In genomic region chr19:1261512-1261862, GRCh38 we compare ENCODE assay signal across 8 cellular contexts. TPM values are rescaled to one million over a fixed set of nuclear protein-coding genes. Genes with fewer than 3 reads are reported as not detected.
DNase-seq lines count a peak whose midpoint lies in the region; ATAC-seq and TF ChIP-seq lines count a peak whose summit lies in the region.

No MANE protein-coding gene starts in this region.

- CTCF ChIA-PET in A673 (lab: Charles Lee): interaction anchor here (0.5 to 1.1 kb wide), 2 partner anchors 17 to 110 kb away, joined by 4 to 11 read pairs; no protein-coding TSS in a partner anchor
- CTCF ChIA-PET in HEK293 (lab: Yijun Ruan, JAX): interaction anchor here (1.0 to 11.3 kb wide), 2 partner anchors 9 to 17 kb away, joined by 3 to 299 read pairs; no protein-coding TSS in a partner anchor

- no TSS peak for BruUV-seq in A673 (replicated peaks; lab: Mats Ljungman, UMichigan)

- peaks cover 11% of the 10 kb centered on the region for H3K36me3 Mint-ChIP-seq in activated naive CD8-positive, alpha-beta T cell treated with anti-CD3 and anti-CD28 coated beads, Interleukin-2, amount 10 ng/mL, durations not matched to agents 7 days and 5 days

- H3K27ac Mint-ChIP-seq in activated naive CD8-positive, alpha-beta T cell treated with anti-CD3 and anti-CD28 coated beads, Interleukin-2, amount 10 ng/mL, durations not matched to agents 7 days and 5 days: peak overlapping the region; percentile 97

- peak overlapping the region in 4 of 5 donors; percentile 6 to 74 (median 73) for H3K9ac ChIP-seq in subcutaneous abdominal adipose tissue (ENCODE audit: low read length in 5 of 5)

- H3K36me3 ChIP-seq in A673 (ENCODE audit: insufficient read depth, low read length, poor library complexity, severe bottlenecking): peaks cover 16% of the 10 kb centered on the region
- peaks cover 9 to 17% of the 10 kb centered on the region in 2 experiments for H3K36me3 ChIP-seq in HEK293 (ENCODE audit: control insufficient read depth in 2 of 2, insufficient read depth in 1 of 2, low read length in 2 of 2)
- H3K36me3 ChIP-seq in kidney epithelial cell (ENCODE audit: control insufficient read depth, insufficient read depth, low read length): peaks cover 1% of the 10 kb centered on the region
- H3K36me3 ChIP-seq in subcutaneous abdominal adipose tissue (ENCODE audit: control insufficient read depth in 5 of 5, insufficient read depth in 5 of 5, low read length in 5 of 5): peaks cover 0 to 18% (median 10%) of the 10 kb centered on the region in 5 donors

- H3K9me3 ChIP-seq in A673 (ENCODE audit: low read depth, low read length, poor library complexity, severe bottlenecking) (no peaks in the 10 kb centered on the region), HEK293 (ENCODE audit: control insufficient read depth, insufficient read depth, low read depth, low read length) (no peaks in the 10 kb centered on the region), subcutaneous abdominal adipose tissue (ENCODE audit: control insufficient read depth in 5 of 5, low read length in 5 of 5) (peaks cover 0 to 2% (median 0%) of the 10 kb centered on the region in 5 donors)

- DNase-seq in A673 (ENCODE audit: low spot score) (peak; percentile 75), kidney epithelial cell (ENCODE audit: low read depth) (no peak), NCI-H187 (lab: John Stamatoyannopoulos, UW) (no peak), foreskin melanocyte (no peak), DMS153 treated with DMSO at 0.1 percent for 48 hours (lab: John Stamatoyannopoulos, UW; ENCODE audit: unreplicated experiment) (no peak)
- no peak for DNase-seq in activated naive CD8-positive, alpha-beta T cell treated with anti-CD3 and anti-CD28 coated beads, Interleukin-2, amount 10 ng/mL, durations not matched to agents 7 days and 5 days

- H3K4me1 ChIP-seq in A673 (ENCODE audit: insufficient read depth, low read length, poor library complexity, severe bottlenecking) (peaks cover 74% of the 10 kb centered on the region), HEK293 (ENCODE audit: control insufficient read depth, insufficient read depth, low read length) (peaks cover 28% of the 10 kb centered on the region), subcutaneous abdominal adipose tissue (ENCODE audit: control insufficient read depth in 5 of 5, insufficient read depth in 5 of 5, low read length in 5 of 5) (peaks cover 17 to 78% (median 68%) of the 10 kb centered on the region in 5 donors)

- H3K27me3 ChIP-seq in A673 (replicated peaks; ENCODE audit: insufficient read depth, low read depth, low read length, poor library complexity) (no peaks in the 10 kb centered on the region), kidney epithelial cell (ENCODE audit: control insufficient read depth, insufficient read depth, low read length) (no peaks in the 10 kb centered on the region), subcutaneous abdominal adipose tissue (ENCODE audit: control insufficient read depth in 5 of 5, insufficient read depth in 4 of 5, low read length in 5 of 5) (peaks cover 0 to 6% (median 0%) of the 10 kb centered on the region in 5 donors)

- TF ChIP-seq CTCF in A673 (conservative IDR thresholded peaks at IDR 0.05; ENCODE audit: low read depth, low read length): peak; percentile 42
- TF ChIP-seq CTCF in HEK293 (tag by site-specific recombination; IDR thresholded peaks at IDR 0.05): peak; percentile 34; the same call in 1 of the 2 replicates
- peak; percentile 19 for TF ChIP-seq CTCF in kidney epithelial cell (IDR thresholded peaks at IDR 0.05; ENCODE audit: insufficient read depth, low read length, poor library complexity, severe bottlenecking)

- POLR2A ChIA-PET in A673 (lab: Charles Lee; ENCODE audit: low non-redundant PET) (interaction anchor here (1.5 kb wide), 1 partner anchor 7 kb away, joined by 3 read pairs; the partner anchor contains the start of gene CIRBP), HEK293 (lab: Yijun Ruan, JAX) (interaction anchor here (0.5 to 10.8 kb wide), 6 partner anchors 5 to 1031 kb away, joined by 3 to 407 read pairs (median 10); partner anchors contain the start of gene CIRBP)
- POLR2A ChIA-PET in activated naive CD8-positive, alpha-beta T cell treated with anti-CD3 and anti-CD28 coated beads, Interleukin-2, amount 10 ng/mL, durations not matched to agents 7 days and 5 days (lab: Charles Lee): interaction anchor here (0.7 to 3.6 kb wide), 8 partner anchors 8 to 193 kb away, joined by 3 to 64 read pairs (median 5); partner anchors contain the start of genes CIRBP and MIDN

- H3K4me3 Mint-ChIP-seq in activated naive CD8-positive, alpha-beta T cell treated with anti-CD3 and anti-CD28 coated beads, Interleukin-2, amount 10 ng/mL, durations not matched to agents 7 days and 5 days: peak overlapping the region; percentile 98

- H3K9me3 Mint-ChIP-seq in activated naive CD8-positive, alpha-beta T cell treated with anti-CD3 and anti-CD28 coated beads, Interleukin-2, amount 10 ng/mL, durations not matched to agents 7 days and 5 days: no peaks in the 10 kb centered on the region

- intact Hi-C loops in A673 (cut with micrococcal nuclease; ENCODE audit: unreplicated experiment): no loop called here

- H3K4me3 ChIP-seq in A673 (ENCODE audit: low read depth, low read length, poor library complexity, severe bottlenecking): peak overlapping the region; percentile 82
- peak overlapping the region; percentile 55 for H3K4me3 ChIP-seq in HEK293 (ENCODE audit: low read depth, low read length)
- H3K4me3 ChIP-seq in kidney epithelial cell (ENCODE audit: low read depth, low read length): peak overlapping the region; percentile 76
- H3K4me3 ChIP-seq in subcutaneous abdominal adipose tissue (ENCODE audit: low read depth in 1 of 5, low read length in 5 of 5): peak overlapping the region; percentile 67 to 81 (median 72)

- H3K4me1 Mint-ChIP-seq in activated naive CD8-positive, alpha-beta T cell treated with anti-CD3 and anti-CD28 coated beads, Interleukin-2, amount 10 ng/mL, durations not matched to agents 7 days and 5 days: peaks cover 38% of the 10 kb centered on the region

- no peak for ATAC-seq in activated naive CD8-positive, alpha-beta T cell treated with anti-CD3 and anti-CD28 coated beads, Interleukin-2, amount 10 ng/mL, durations not matched to agents 7 days and 5 days (ENCODE audit: low read depth)

- H3K27ac ChIP-seq in A673 (ENCODE audit: low read depth, low read length, poor library complexity, severe bottlenecking) (peak overlapping the region; percentile 90), HEK293 (ENCODE audit: extremely low read depth, low read depth, low read length) (peak overlapping the region; percentile 68; the same call in 1 of the 2 replicates), subcutaneous abdominal adipose tissue (ENCODE audit: low read depth, low read length) (peak overlapping the region; percentile 86)

- H3K27me3 Mint-ChIP-seq in activated naive CD8-positive, alpha-beta T cell treated with anti-CD3 and anti-CD28 coated beads, Interleukin-2, amount 10 ng/mL, durations not matched to agents 7 days and 5 days: no peaks in the 10 kb centered on the region

TF ChIP-seq in HEK293, 187 proteins besides CTCF, POLR2A, EP300 and RAD21 (continues in another document):
- TF ChIP-seq ZNF366 (tag by site-specific recombination; conservative IDR thresholded peaks at IDR 0.05) (no peak), ZNF133 (tag by site-specific recombination; IDR thresholded peaks at IDR 0.05) (no peak), ZNF510 (tag by site-specific recombination; IDR thresholded peaks at IDR 0.05; ENCODE audit: insufficient replicate concordance) (no peak), PATZ1 (tag by site-specific recombination; IDR thresholded peaks at IDR 0.05) (no peak), ZBTB1 (tag by site-specific recombination; IDR thresholded peaks at IDR 0.05) (no peak), ZNF112 (tag by site-specific recombination; IDR thresholded peaks at IDR 0.05) (no peak), ZBTB20 (tag by site-specific recombination; IDR thresholded peaks at IDR 0.05) (no peak), ZNF558 (tag by site-specific recombination; IDR thresholded peaks at IDR 0.05) (no peak), ZNF335 (tag by site-specific recombination; conservative IDR thresholded peaks at IDR 0.05) (peak; percentile 57), ZNF621 (tag by site-specific recombination; IDR thresholded peaks at IDR 0.05) (no peak), ZNF23 (tag by site-specific recombination; IDR thresholded peaks at IDR 0.05; ENCODE audit: borderline replicate concordance) (no peak)

RNA-seq across cellular contexts. Expression of gene CIRBP, which starts 7.6 kb away (rescaled TPM):
- total RNA-seq in A673 (2021) (287 and 386 TPM in 2 replicates), kidney epithelial cell (298 and 403 TPM in 2 replicates)
- total RNA-seq in activated naive CD8-positive, alpha-beta T cell treated with anti-CD3 and anti-CD28 coated beads, Interleukin-2, amount 10 ng/mL, durations not matched to agents 7 days and 5 days: 100 to 1,000 TPM; 327 to 342 TPM

RNA-seq across cellular contexts. Expression of gene MIDN, which starts 13.1 kb away (rescaled TPM):
- total RNA-seq in A673 (2021) (156 and 169 TPM in 2 replicates), kidney epithelial cell (66.8 and 69.4 TPM in 2 replicates)
- 10 to 100 TPM; 75.2 to 80.7 TPM for total RNA-seq in activated naive CD8-positive, alpha-beta T cell treated with anti-CD3 and anti-CD28 coated beads, Interleukin-2, amount 10 ng/mL, durations not matched to agents 7 days and 5 days

RNA-seq across cellular contexts. Expression of gene FAM174C, which starts 13.8 kb away (rescaled TPM):
- total RNA-seq in A673 (2021) (69.4 and 88.6 TPM in 2 replicates), kidney epithelial cell (58.5 and 75.0 TPM in 2 replicates)
- 10 to 100 TPM; 44.5 to 48.3 TPM for total RNA-seq in activated naive CD8-positive, alpha-beta T cell treated with anti-CD3 and anti-CD28 coated beads, Interleukin-2, amount 10 ng/mL, durations not matched to agents 7 days and 5 days

RNA-seq across cellular contexts. Expression of gene ATP5F1D, which starts 19.9 kb away (rescaled TPM):
- total RNA-seq in A673 (2021): 237 and 250 TPM in 2 replicates
- total RNA-seq in activated naive CD8-positive, alpha-beta T cell treated with anti-CD3 and anti-CD28 coated beads, Interleukin-2, amount 10 ng/mL, durations not matched to agents 7 days and 5 days: 100 to 1,000 TPM; 157 to 161 TPM
- total RNA-seq in kidney epithelial cell: 55.3 and 69.8 TPM in 2 replicates

RNA-seq across cellular contexts. Expression of gene CBARP, which starts 23.7 kb away (rescaled TPM):
- total RNA-seq in A673 (2021): 13.3 and 15.0 TPM in 2 replicates
- under 1 TPM; 0.14 to 0.17 TPM for total RNA-seq in activated naive CD8-positive, alpha-beta T cell treated with anti-CD3 and anti-CD28 coated beads, Interleukin-2, amount 10 ng/mL, durations not matched to agents 7 days and 5 days
- total RNA-seq in kidney epithelial cell: 5.1 and 10.5 TPM in 2 replicates
